In genomic region chr10:132496360-132497082, GRCh38 we compare ENCODE assay signal across 29 cellular contexts. TPM values are rescaled to one million over a fixed set of nuclear protein-coding genes. Genes with fewer than 3 reads are reported as not detected.
DNase-seq lines count a peak whose midpoint lies in the region; ATAC-seq and TF ChIP-seq lines count a peak whose summit lies in the region.
"Had no signal": no experiment of that assay in that cellular context is flagged by ENCODE, and none has a peak within 500 bp of the region (broad histone marks: within the 10 kb centered on the region; RNA-seq: fewer than 3 reads in every experiment).

No MANE protein-coding gene starts in this region.

- no peak overlapping the region for H3K9ac ChIP-seq in endodermal cell (ENCODE audit: extremely low read depth, low read length, poor library complexity, severe bottlenecking)
- H3K9ac ChIP-seq: KMS-11 had no signal

- H3K27me3 Mint-ChIP-seq in endodermal cell (ENCODE audit: insufficient read depth) = peaks cover 4% of the 10 kb centered on the region

- H3K36me3 ChIP-seq in heart right ventricle = no peaks in the 10 kb centered on the region
- no peaks in the 10 kb centered on the region for H3K36me3 ChIP-seq in endodermal cell (ENCODE audit: control insufficient read depth, insufficient read depth, low read length)
- no peaks in the 10 kb centered on the region for H3K36me3 ChIP-seq in osteoblast (ENCODE audit: insufficient read depth, low read length)
- H3K36me3 ChIP-seq: brain microvascular endothelial cell, neutrophil had no signal

- no peaks in the 10 kb centered on the region for H3K4me1 Mint-ChIP-seq in endodermal cell
- H3K4me1 Mint-ChIP-seq: activated CD4-positive, alpha-beta T cell treated with anti-CD3 and anti-CD28 coated beads, Interleukin-2, amount 10 ng/mL, durations not matched to agents 7 days and 5 days; activated CD8-positive, alpha-beta memory T cell treated with anti-CD3 and anti-CD28 coated beads, Interleukin-2, amount 10 ng/mL, durations not matched to agents 7 days and 5 days; B cell had no signal

- DNase-seq in cardiac septum (ENCODE audit: low spot score) (peak; percentile 49), heart right ventricle (no peak), endodermal cell (peak; percentile 36), osteoblast (ENCODE audit: insufficient read length, low spot score, missing footprints) (peak; percentile 79), retina (no peak), NCI-H526 (lab: John Stamatoyannopoulos, UW) (no peak), globus pallidus (ENCODE audit: low spot score) (no peak), NCI-H1417 treated with DMSO at 0.1 percent for 48 hours (lab: John Stamatoyannopoulos, UW) (no peak)
- DNase-seq: activated CD4-positive, alpha-beta T cell treated with anti-CD3 and anti-CD28 coated beads, Interleukin-2, amount 10 ng/mL, durations not matched to agents 7 days and 5 days; activated CD8-positive, alpha-beta memory T cell treated with anti-CD3 and anti-CD28 coated beads, Interleukin-2, amount 10 ng/mL, durations not matched to agents 7 days and 5 days; activated naive CD4-positive, alpha-beta T cell treated with Interleukin-2 at 50 U/mL for 16 hours; activated T-cell treated with anti-CD3 and anti-CD28 coated beads, Interleukin-2, amount 50 U/mL, for 48 hours; brain microvascular endothelial cell; erythroblast; foreskin fibroblast; mesendoderm; NCI-H1048; NCI-H1694 treated with DMSO at 0.1 percent for 48 hours; NCI-H2171 treated with DMSO at 0.1 percent for 48 hours; NCI-H524; PC-9; SHP77 treated with DMSO at 0.1 percent for 48 hours; small intestine; trophoblast cell had no signal

- no peaks in the 10 kb centered on the region for H3K36me3 Mint-ChIP-seq in endodermal cell (ENCODE audit: low read depth)
- H3K36me3 Mint-ChIP-seq: activated CD8-positive, alpha-beta memory T cell treated with anti-CD3 and anti-CD28 coated beads, Interleukin-2, amount 10 ng/mL, durations not matched to agents 7 days and 5 days had no signal

- no peak overlapping the region for H3K4me2 ChIP-seq in osteoblast (ENCODE audit: insufficient read depth, low read length)
- H3K4me2 ChIP-seq: KMS-11, PC-9 had no signal

- no peak overlapping the region for H3K27ac ChIP-seq in heart right ventricle
- H3K27ac ChIP-seq in endodermal cell (ENCODE audit: low read depth, low read length) = no peak overlapping the region
- no peak overlapping the region for H3K27ac ChIP-seq in osteoblast (ENCODE audit: low read depth, low read length)
- H3K27ac ChIP-seq: brain microvascular endothelial cell, KMS-11, neutrophil, PC-9, VCaP had no signal

- H3K4me3 Mint-ChIP-seq in endodermal cell = no peak overlapping the region
- H3K4me3 Mint-ChIP-seq: activated CD4-positive, alpha-beta T cell treated with anti-CD3 and anti-CD28 coated beads, Interleukin-2, amount 10 ng/mL, durations not matched to agents 7 days and 5 days; activated CD8-positive, alpha-beta memory T cell treated with anti-CD3 and anti-CD28 coated beads, Interleukin-2, amount 10 ng/mL, durations not matched to agents 7 days and 5 days; B cell had no signal

- H3K9me3 ChIP-seq in heart right ventricle = no peaks in the 10 kb centered on the region
- H3K9me3 ChIP-seq in endodermal cell (ENCODE audit: control insufficient read depth, low read length) = no peaks in the 10 kb centered on the region
- H3K9me3 ChIP-seq in osteoblast (ENCODE audit: low read depth, low read length) = no peaks in the 10 kb centered on the region
- H3K9me3 ChIP-seq: neutrophil had no signal

- H3K9me3 Mint-ChIP-seq in endodermal cell = peaks cover 2% of the 10 kb centered on the region
- H3K9me3 Mint-ChIP-seq: activated CD4-positive, alpha-beta T cell treated with anti-CD3 and anti-CD28 coated beads, Interleukin-2, amount 10 ng/mL, durations not matched to agents 7 days and 5 days had no signal

- ATAC-seq in heart right ventricle = no peak
- ATAC-seq: activated CD8-positive, alpha-beta memory T cell treated with anti-CD3 and anti-CD28 coated beads, Interleukin-2, amount 10 ng/mL, durations not matched to agents 7 days and 5 days; left lobe of liver had no signal

- H3K4me1 ChIP-seq in heart right ventricle (peaks cover 0 to 21% (median 6%) of the 10 kb centered on the region in 9 donors), endodermal cell (ENCODE audit: control insufficient read depth, insufficient read depth, low read length) (no peaks in the 10 kb centered on the region), osteoblast (ENCODE audit: insufficient read depth, low read length) (no peaks in the 10 kb centered on the region)

- H3K4me3 ChIP-seq in heart right ventricle (no peak overlapping the region), endodermal cell (ENCODE audit: low read length) (no peak overlapping the region), osteoblast (ENCODE audit: insufficient read depth, low read length) (no peak overlapping the region)
- H3K4me3 ChIP-seq: PC-9 had no signal

- no peaks in the 10 kb centered on the region for H3K27me3 ChIP-seq in heart right ventricle
- peaks cover 8% of the 10 kb centered on the region for H3K27me3 ChIP-seq in endodermal cell (ENCODE audit: control insufficient read depth, insufficient read depth, low read length, poor library complexity, severe bottlenecking)
- peaks cover 56% of the 10 kb centered on the region for H3K27me3 ChIP-seq in osteoblast (ENCODE audit: insufficient read depth, low read length)
- H3K27me3 ChIP-seq: neutrophil had no signal

- H3K79me2 ChIP-seq in osteoblast (ENCODE audit: insufficient read depth, low read length) = no peaks in the 10 kb centered on the region

- TF ChIP-seq CTCF in heart right ventricle (IDR thresholded peaks at IDR 0.05) = no peak
- TF ChIP-seq CTCF in endodermal cell (conservative IDR thresholded peaks at IDR 0.05) = no peak
- no peak for TF ChIP-seq CTCF in osteoblast (IDR thresholded peaks at IDR 0.05; ENCODE audit: extremely low read depth, low read depth, low read length)

- intact Hi-C loops in cardiac septum (cut with DNase I) = no loop called here
- intact Hi-C loops in heart right ventricle (cut with DNase I) = no loop called here

- H3K27ac Mint-ChIP-seq in endodermal cell = no peak overlapping the region
- H3K27ac Mint-ChIP-seq: activated CD4-positive, alpha-beta T cell treated with anti-CD3 and anti-CD28 coated beads, Interleukin-2, amount 10 ng/mL, durations not matched to agents 7 days and 5 days; activated CD8-positive, alpha-beta memory T cell treated with anti-CD3 and anti-CD28 coated beads, Interleukin-2, amount 10 ng/mL, durations not matched to agents 7 days and 5 days; B cell had no signal

- 77 to 80% methylated on average over 14 of the region's 14 CpGs for WGBS in heart right ventricle, 2 donors
- 87 to 93% methylated on average over 11 to 14 of the region's 14 CpGs for WGBS in endodermal cell (ENCODE audit: insufficient coverage in 1 of 2, insufficient read length in 1 of 2), 2 experiments

- H2AFZ ChIP-seq in osteoblast (ENCODE audit: low read length) = no peak overlapping the region
- H2AFZ ChIP-seq: PC-9 had no signal

- H4K20me1 ChIP-seq in osteoblast (ENCODE audit: insufficient read depth, low read length) = no peaks in the 10 kb centered on the region

RNA-seq across cellular contexts. Expression of gene INPP5A, which starts 41.1 kb away (rescaled TPM):
- 121 TPM for total RNA-seq in cardiac septum
- 100 to 1,000 TPM in 8 of 10 donors, 10 to 100 TPM in 2; 92.6 to 122 (median 109) TPM for total RNA-seq in heart right ventricle
- 10 to 100 TPM; 30.4 to 45.1 TPM for polyA plus RNA-seq in heart right ventricle
- total RNA-seq in endodermal cell = 10 to 100 TPM; 20.7 to 26.7 TPM
- polyA plus RNA-seq in endodermal cell (2013, experiment 1 of 2) = 21.7 TPM
- 20.9 TPM for polyA plus RNA-seq in endodermal cell (2013, experiment 2 of 2)
- 20.9 and 22.8 TPM in 2 replicates for total RNA-seq in osteoblast

Comparison
In these comparisons a context has a peak if more than half of its experiments do, and no peak if none do; other contexts are left out.
1. DNase-seq: peak in cardiac septum (single experiment), endodermal cell (single experiment) and osteoblast (single experiment); none in heart right ventricle (0 of 2), retina (single experiment), NCI-H526 (0 of 2), globus pallidus (single experiment) and NCI-H1417 treated with DMSO at 0.1 percent for 48 hours (single experiment).